In the genomic region with DNA sequence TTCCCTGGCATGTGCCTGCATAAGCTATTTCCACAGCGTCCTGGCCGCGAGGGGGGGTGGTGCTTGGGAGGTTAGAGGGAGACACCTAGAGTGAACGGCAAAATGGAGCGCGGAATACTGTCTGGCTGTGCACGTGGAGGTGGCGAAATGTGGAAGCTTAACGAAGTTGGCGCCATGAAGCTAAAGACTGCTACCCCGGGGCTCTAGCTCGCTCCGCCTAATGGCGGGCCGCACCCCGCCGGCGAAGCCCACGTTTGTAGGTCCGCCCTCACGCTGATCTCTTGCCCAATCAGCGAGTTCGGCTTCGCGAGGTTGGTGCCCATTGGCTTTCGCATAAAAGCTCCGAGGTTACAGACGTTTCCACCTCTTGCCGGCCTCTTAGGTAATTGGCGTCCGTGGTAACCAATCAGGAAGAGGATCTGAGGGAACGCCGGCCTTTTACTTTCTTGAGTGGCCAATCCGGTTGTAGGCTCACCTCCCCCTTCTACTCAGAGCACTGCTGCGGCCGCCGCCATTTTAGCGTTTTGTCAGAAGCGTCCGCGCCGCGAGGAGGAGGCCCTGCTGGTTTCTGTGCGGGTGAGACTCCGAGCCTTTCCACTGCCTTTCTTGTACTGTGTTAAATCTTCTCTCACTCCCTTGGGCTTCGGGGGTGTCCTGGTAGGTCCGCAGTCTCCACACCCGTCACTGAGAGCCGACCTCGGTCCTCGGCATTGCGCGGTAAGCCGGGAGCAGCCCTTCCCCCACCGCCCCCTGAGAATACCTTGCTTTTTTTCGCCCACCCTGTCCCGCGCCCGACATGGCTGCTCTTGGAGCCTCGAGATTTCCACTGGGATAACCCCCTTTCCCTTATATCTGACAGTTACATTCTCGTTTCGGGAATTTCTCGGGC, we compare ENCODE assay signal across 8 cellular contexts. TPM values are rescaled to one million over a fixed set of nuclear protein-coding genes. Genes with fewer than 3 reads are reported as not detected.
DNase-seq lines count a peak whose midpoint lies in the region; ATAC-seq and TF ChIP-seq lines count a peak whose summit lies in the region.

Gene RBM4, plus strand, starts transcription at position 527 of the 889 bp plus-strand sequence. CDS start 1,009 bp downstream, outside the sequence.

- peaks cover 51% of the 10 kb centered on the region for H3F3A ChIP-seq in DOHH2 (ENCODE audit: control insufficient read depth, insufficient read depth)

- H3K9me3 ChIP-seq in DOHH2 (ENCODE audit: control insufficient read depth, insufficient read depth, low read length) (no peaks in the 10 kb centered on the region), Karpas-422 (ENCODE audit: low read length) (no peaks in the 10 kb centered on the region), esophagus squamous epithelium (no peaks in the 10 kb centered on the region)

- peak; percentile 91 for ATAC-seq in GM21825 (IDR thresholded peaks at IDR 0.05; ENCODE audit: unreplicated experiment)

- H3K27ac ChIP-seq in DOHH2 (ENCODE audit: low read depth, low read length) (peak within 1 kb of the TSS; percentile 74), Karpas-422 (ENCODE audit: low read length) (peak within 1 kb of the TSS; percentile 88), esophagus squamous epithelium (peak within 1 kb of the TSS; percentile 93 to 96 (median 94))

- WGBS in esophagus squamous epithelium, 2 donors: 0% methylated on average over 44 to 56 of the region's 63 CpGs

- intact Hi-C loops in esophagus squamous epithelium (cut with DNase I): no loop called here

- H2AFZ ChIP-seq in Karpas-422 (ENCODE audit: low read length): no peak within 1 kb of the TSS

- H3K4me3 ChIP-seq in DOHH2 (ENCODE audit: low read length) (peak within 1 kb of the TSS; percentile 98), Karpas-422 (ENCODE audit: low read length) (peak within 1 kb of the TSS; percentile 99), esophagus squamous epithelium (peak within 1 kb of the TSS; percentile 60 to 89 (median 84))

- peak in 3 of 4 donors; percentile 75 to 90 (median 85) for TF ChIP-seq POLR2A in esophagus squamous epithelium (IDR thresholded peaks at IDR 0.05)

- peaks cover 78% of the 10 kb centered on the region for H3K36me3 ChIP-seq in DOHH2 (ENCODE audit: control insufficient read depth, low read length)
- peaks cover 57% of the 10 kb centered on the region for H3K36me3 ChIP-seq in Karpas-422 (ENCODE audit: insufficient read depth, low read length)
- peaks cover 8 to 56% (median 11%) of the 10 kb centered on the region in 3 donors for H3K36me3 ChIP-seq in esophagus squamous epithelium

- peaks cover 48% of the 10 kb centered on the region for H4K20me1 ChIP-seq in DOHH2 (ENCODE audit: control insufficient read depth, insufficient read depth, low read depth, low read length)
- peaks cover 44% of the 10 kb centered on the region for H4K20me1 ChIP-seq in Karpas-422 (ENCODE audit: insufficient read depth, low read depth, low read length)

- H3K27me3 ChIP-seq in DOHH2 (ENCODE audit: control insufficient read depth, low read length) (no peaks in the 10 kb centered on the region), Karpas-422 (ENCODE audit: low read length) (no peaks in the 10 kb centered on the region), esophagus squamous epithelium (no peaks in the 10 kb centered on the region)

- TF ChIP-seq CTCF in DOHH2 (IDR thresholded peaks at IDR 0.05; ENCODE audit: low read depth, low read length, poor library complexity, severe bottlenecking) (no peak), esophagus squamous epithelium (IDR thresholded peaks at IDR 0.05) (peak in 3 of 6 experiments; percentile 9 to 23 (median 20))

- H3K9ac ChIP-seq in Karpas-422 (ENCODE audit: low read length): peak within 1 kb of the TSS; percentile 97

- H3K9me2 ChIP-seq in DOHH2 (replicated peaks; ENCODE audit: control insufficient read depth, low read length): no peaks in the 10 kb centered on the region
- H3K9me2 ChIP-seq in Karpas-422 (replicated peaks; ENCODE audit: insufficient read depth, low read length): no peaks in the 10 kb centered on the region

- H3K4me1 ChIP-seq in DOHH2 (ENCODE audit: control insufficient read depth, low read length) (peaks cover 55% of the 10 kb centered on the region), Karpas-422 (ENCODE audit: low read length) (peaks cover 53% of the 10 kb centered on the region), esophagus squamous epithelium (peaks cover 39 to 69% (median 58%) of the 10 kb centered on the region in 3 donors)

- H3K4me2 ChIP-seq in DOHH2 (ENCODE audit: low read length): peak within 1 kb of the TSS; percentile 78
- H3K4me2 ChIP-seq in Karpas-422 (ENCODE audit: low read depth, low read length, poor library complexity, severe bottlenecking): peak within 1 kb of the TSS; percentile 99

- H3K79me2 ChIP-seq in DOHH2 (ENCODE audit: control insufficient read depth, low read length) (peaks cover 97% of the 10 kb centered on the region), Karpas-422 (ENCODE audit: low read length) (peaks cover 61% of the 10 kb centered on the region)

- peak; percentile 100 for DNase-seq in Karpas-422
- DNase-seq in RKO (ENCODE audit: low spot score): peak; percentile 100
- peak; percentile 92 for DNase-seq in activated T-helper 1 cell treated with Interleukin-2 at 50 U/mL for 16 hours (ENCODE audit: low read depth)
- DNase-seq in esophagus squamous epithelium (lab: John Stamatoyannopoulos, UW): peak; percentile 92
- peak; percentile 100 for DNase-seq in myocyte (ENCODE audit: low read depth)
- DNase-seq in stimulated activated CD8-positive, alpha-beta memory T cell treated with anti-CD3 and anti-CD28 coated beads, Interleukin-7, amount 100 ng/mL, for 48 hours (ENCODE audit: extremely low read depth in 1 of 2, low read depth in 1 of 2): peak; percentile 86 to 94

RNA-seq across cellular contexts. Expression of gene RBM4, which starts in this region (rescaled TPM):
- 103 and 141 TPM in 2 replicates for total RNA-seq in Karpas-422 (2014; rRNA removed; shearing (Covaris generic); ENCODE audit: low replicate concordance)
- 10 to 100 TPM; 68.6 to 89.6 (median 80.3) TPM for total RNA-seq in esophagus squamous epithelium
- 83.4 and 99.4 TPM in 2 replicates for total RNA-seq in myocyte
- 186 TPM for polyA plus RNA-seq in myocyte (2012)

Comparison
In these comparisons a context has a peak if more than half of its experiments do, and no peak if none do; other contexts are left out.
1. Peak in every context shown above with its lines: DNase-seq, ATAC-seq, H3K4me3 ChIP-seq and H3K27ac ChIP-seq.